8 cellular contexts compared by ENCODE assay signal in the genomic region with DNA sequence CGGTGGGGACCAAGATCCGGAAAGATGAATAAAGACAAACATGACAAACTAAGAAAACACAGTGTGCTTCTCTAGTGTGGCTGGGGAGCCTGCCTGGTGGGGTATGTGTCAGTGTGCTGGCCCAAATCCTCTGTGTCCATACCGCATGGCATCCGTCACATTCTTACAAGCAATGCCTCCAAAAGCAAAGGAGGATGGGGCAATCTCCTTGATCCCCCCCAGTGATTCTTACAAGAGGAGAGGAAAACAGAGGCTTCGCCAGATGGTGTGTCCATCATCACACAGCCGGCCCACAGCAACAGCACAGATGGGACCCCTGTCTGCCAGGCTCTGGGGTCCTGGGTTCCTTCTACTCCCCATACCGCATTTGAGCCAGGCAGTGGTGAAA. TPM values are rescaled to one million over a fixed set of nuclear protein-coding genes. Genes with fewer than 3 reads are reported as not detected.
DNase-seq lines count a peak whose midpoint lies in the region; ATAC-seq, FAIRE-seq and TF ChIP-seq lines count a peak whose summit lies in the region.

No MANE protein-coding gene starts in this region.

- H3K27ac ChIP-seq in kidney (ENCODE audit: low read depth in 2 of 2, low read length in 2 of 2) (peak overlapping the region; percentile 35 to 65), thoracic aorta (peak overlapping the region; percentile 91 to 95)

- peak overlapping the region; percentile 62 to 76 for H3K4me3 ChIP-seq in kidney (ENCODE audit: low read length in 2 of 2)
- peak overlapping the region; percentile 89 for H3K4me3 ChIP-seq in thoracic aorta

- peaks cover 19% of the 10 kb centered on the region for H3K4me1 Mint-ChIP-seq in activated CD4-positive, alpha-beta T cell treated with anti-CD3 and anti-CD28 coated beads for 36 hours

- no peak for ATAC-seq in activated CD4-positive, alpha-beta T cell treated with anti-CD3 and anti-CD28 coated beads for 36 hours
- no peak for ATAC-seq in thoracic aorta (ENCODE audit: insufficient number of reproducible peaks, low FRiP score, low read depth)

- DNase-seq in activated CD4-positive, alpha-beta T cell treated with anti-CD3 and anti-CD28 coated beads for 36 hours: no peak
- no peak for DNase-seq in activated CD4-positive, alpha-beta T cell treated with anti-CD3 and anti-CD28 coated beads for 48 hours
- DNase-seq in amniotic epithelial cell (ENCODE audit: low read depth) (peak; percentile 49), kidney (peak; percentile 50), thoracic aorta (ENCODE audit: low spot score) (no peak), NCI-H1105 (lab: John Stamatoyannopoulos, UW) (no peak), GM19238 (ENCODE audit: insufficient read length, low spot score) (no peak)
- no peak for DNase-seq in stimulated activated CD8-positive, alpha-beta memory T cell treated with anti-CD3 and anti-CD28 coated beads, Interleukin-4, amount 100 ng/mL, for 48 hours

- peak overlapping the region; percentile 66 for H3K4me3 Mint-ChIP-seq in activated CD4-positive, alpha-beta T cell treated with anti-CD3 and anti-CD28 coated beads for 36 hours

- no peak overlapping the region for H3K27ac Mint-ChIP-seq in activated CD4-positive, alpha-beta T cell treated with anti-CD3 and anti-CD28 coated beads for 36 hours

- POLR2A ChIA-PET in activated CD4-positive, alpha-beta T cell treated with anti-CD3 and anti-CD28 coated beads for 36 hours (lab: Charles Lee): interaction anchor here (0.6 to 1.9 kb wide), 3 partner anchors 16 to 73 kb away, joined by 3 to 7 read pairs (median 4); no protein-coding TSS in a partner anchor

- H3K9me3 Mint-ChIP-seq in activated CD4-positive, alpha-beta T cell treated with anti-CD3 and anti-CD28 coated beads for 36 hours (ENCODE audit: low read depth): no peaks in the 10 kb centered on the region

- H3K27me3 ChIP-seq in thoracic aorta (replicated peaks; ENCODE audit: insufficient read depth): no peaks in the 10 kb centered on the region

- H3K36me3 ChIP-seq in kidney (ENCODE audit: control insufficient read depth in 1 of 2, insufficient read depth in 2 of 2, low read length in 2 of 2) (no peaks in the 10 kb centered on the region), thoracic aorta (no peaks in the 10 kb centered on the region)

- H3K9me3 ChIP-seq in kidney (ENCODE audit: control insufficient read depth in 1 of 2, low read length in 2 of 2) (no peaks in the 10 kb centered on the region), thoracic aorta (no peaks in the 10 kb centered on the region)

- H3K4me1 ChIP-seq in kidney (ENCODE audit: control insufficient read depth in 1 of 2, insufficient read depth in 1 of 2, low read depth in 1 of 2, low read length in 2 of 2) (peaks cover 0 to 30% of the 10 kb centered on the region in 2 donors), thoracic aorta (ENCODE audit: control insufficient read depth in 1 of 2, low read depth in 2 of 2) (peaks cover 29 to 38% of the 10 kb centered on the region in 2 donors)

- TF ChIP-seq CTCF in kidney (IDR thresholded peaks at IDR 0.05; ENCODE audit: borderline replicate concordance, extremely low read depth, insufficient read depth): no peak
- TF ChIP-seq CTCF in thoracic aorta (IDR thresholded peaks at IDR 0.05): no peak

- peaks cover 5% of the 10 kb centered on the region for H3K27me3 Mint-ChIP-seq in activated CD4-positive, alpha-beta T cell treated with anti-CD3 and anti-CD28 coated beads for 36 hours

- peak overlapping the region; percentile 45 to 79 for H3K9ac ChIP-seq in kidney (ENCODE audit: low read length in 2 of 2)

- intact Hi-C loops in activated CD4-positive, alpha-beta T cell treated with anti-CD3 and anti-CD28 coated beads for 36 hours (cut with DNase I, micrococcal nuclease): no loop called here
- intact Hi-C loops in kidney (cut with DNase I): no loop called here

- no peak for FAIRE-seq in kidney (lab: Jason Lieb, UNC)

- H3K36me3 Mint-ChIP-seq in activated CD4-positive, alpha-beta T cell treated with anti-CD3 and anti-CD28 coated beads for 36 hours (ENCODE audit: low read depth): no peaks in the 10 kb centered on the region

- CTCF ChIA-PET in activated CD4-positive, alpha-beta T cell treated with anti-CD3 and anti-CD28 coated beads for 36 hours (lab: Charles Lee): interaction anchor here (1.0 to 2.1 kb wide), 4 partner anchors 9 to 75 kb away, joined by 3 to 11 read pairs (median 6); no protein-coding TSS in a partner anchor

RNA-seq across cellular contexts. Expression of a gene that starts 0.6 kb away (rescaled TPM):
- under 1 TPM; 0.25 to 0.50 TPM for total RNA-seq in activated CD4-positive, alpha-beta T cell treated with anti-CD3 and anti-CD28 coated beads for 36 hours
- total RNA-seq in kidney (27.5 TPM), thoracic aorta (10 to 100 TPM; 52.2 to 59.4 TPM)
- 31.5 TPM for polyA plus RNA-seq in kidney (ENCODE audit: insufficient read depth, low read depth, low replicate concordance)

RNA-seq across cellular contexts. Expression of a gene that starts 13.7 kb away (rescaled TPM):
- total RNA-seq in activated CD4-positive, alpha-beta T cell treated with anti-CD3 and anti-CD28 coated beads for 36 hours: 1 to 10 TPM; 2.3 to 3.1 TPM
- total RNA-seq in kidney (8.5 TPM), thoracic aorta (10 to 100 TPM in 1 of 2 donors, 1 to 10 TPM in 1; 5.7 to 11.9 TPM)
- 7.5 TPM for polyA plus RNA-seq in kidney (ENCODE audit: insufficient read depth, low read depth, low replicate concordance)

RNA-seq across cellular contexts. Expression of a gene that starts 17.3 kb away (rescaled TPM):
- total RNA-seq in activated CD4-positive, alpha-beta T cell treated with anti-CD3 and anti-CD28 coated beads for 36 hours: 10 to 100 TPM; 12.6 to 14.7 TPM
- total RNA-seq in kidney: 43.2 TPM
- polyA plus RNA-seq in kidney (ENCODE audit: insufficient read depth, low read depth, low replicate concordance): 56.7 TPM
- 10 to 100 TPM; 37.2 to 37.4 TPM for total RNA-seq in thoracic aorta

RNA-seq across cellular contexts. Expression of a gene that starts 25.9 kb away (rescaled TPM):
- total RNA-seq in activated CD4-positive, alpha-beta T cell treated with anti-CD3 and anti-CD28 coated beads for 36 hours: 10 to 100 TPM; 27.1 to 33.0 TPM
- 30.3 TPM for total RNA-seq in kidney
- polyA plus RNA-seq in kidney (ENCODE audit: insufficient read depth, low read depth, low replicate concordance): 55.3 TPM
- total RNA-seq in thoracic aorta: 10 to 100 TPM; 21.5 to 38.6 TPM

RNA-seq across cellular contexts. Expression of a gene that starts 35.9 kb away (rescaled TPM):
- 1 to 10 TPM; 8.1 to 9.7 TPM for total RNA-seq in activated CD4-positive, alpha-beta T cell treated with anti-CD3 and anti-CD28 coated beads for 36 hours
- total RNA-seq in kidney (3.9 TPM), thoracic aorta (1 to 10 TPM; 3.3 to 5.8 TPM)
- polyA plus RNA-seq in kidney (ENCODE audit: insufficient read depth, low read depth, low replicate concordance): 3.6 TPM

Comparison
In these comparisons a context has a peak if more than half of its experiments do, and no peak if none do; other contexts are left out.
1. DNase-seq: peak in amniotic epithelial cell (single experiment) and kidney (single experiment); none in activated CD4-positive, alpha-beta T cell treated with anti-CD3 and anti-CD28 coated beads for 36 hours (single experiment), activated CD4-positive, alpha-beta T cell treated with anti-CD3 and anti-CD28 coated beads for 48 hours (single experiment), thoracic aorta (single experiment), NCI-H1105 (single experiment), GM19238 (single experiment) and stimulated activated CD8-positive, alpha-beta memory T cell treated with anti-CD3 and anti-CD28 coated beads, Interleukin-4, amount 100 ng/mL, for 48 hours (single experiment).
2. RNA of a gene that starts 0.6 kb away (total RNA-seq): 52.2 to 59.4 TPM in thoracic aorta and 27.5 TPM in kidney (single experiment); 0.25 to 0.50 TPM in activated CD4-positive, alpha-beta T cell treated with anti-CD3 and anti-CD28 coated beads for 36 hours; every median in the first group is over 10 times any median in the second.